In the genomic region with DNA sequence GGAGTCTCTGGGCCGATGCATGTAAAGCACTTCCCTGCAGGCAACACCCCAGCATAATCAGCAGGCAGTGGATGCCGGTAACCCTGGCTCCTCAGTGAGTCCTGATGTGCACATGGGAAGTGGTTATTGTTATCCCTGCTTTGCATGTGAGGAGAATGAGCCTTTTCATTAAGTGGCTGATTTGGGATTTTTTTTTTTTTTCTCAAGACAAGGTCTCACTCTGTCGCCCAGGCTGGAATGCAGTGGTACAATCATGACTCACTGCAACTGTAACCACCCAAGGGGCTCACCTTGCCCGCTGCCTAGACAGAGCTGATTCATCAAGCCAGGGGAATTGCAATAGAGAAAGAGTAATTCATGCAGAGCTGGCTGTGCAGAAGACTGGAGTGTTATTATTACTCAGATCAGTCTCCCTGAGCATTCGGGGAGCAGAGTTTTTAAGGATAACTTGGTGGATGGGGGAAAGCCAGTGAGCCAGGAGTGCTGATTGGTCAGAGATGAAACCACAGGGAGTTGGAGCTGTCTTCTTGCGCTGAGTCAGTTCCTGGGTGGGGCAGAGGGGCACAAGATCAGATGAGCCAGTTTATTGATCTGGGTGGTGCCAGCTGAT, we compare ENCODE assay signal across 10 cellular contexts.
A peak's percentile ranks its signal among the peaks of the same experiment; 100 is the strongest.
DNase-seq lines count a peak whose midpoint lies in the region; ATAC-seq and TF ChIP-seq lines count a peak whose summit lies in the region.
"Had no signal": no experiment of that assay in that cellular context is flagged by ENCODE, and none has a peak within 500 bp of the region (broad histone marks: within the 10 kb centered on the region; RNA-seq: fewer than 3 reads in every experiment).

No MANE protein-coding gene starts in this region.

- no peak overlapping the region for H3K4me3 ChIP-seq in psoas muscle
- H3K4me3 ChIP-seq: upper lobe of left lung had no signal

- WGBS in psoas muscle, 3 donors, result 67 to 73% (median 71%) methylated on average over 6 of the region's 6 CpGs

- no peaks in the 10 kb centered on the region for H3K9me3 ChIP-seq in psoas muscle
- H3K9me3 ChIP-seq: upper lobe of left lung had no signal

- H3K4me1 ChIP-seq in psoas muscle, result no peaks in the 10 kb centered on the region

- DNase-seq in GM04503 (ENCODE audit: low read depth) (peak; percentile 67), NCI-H69 (lab: John Stamatoyannopoulos, UW) (peak; percentile 51), chondrocyte (ENCODE audit: low spot score) (no peak), osteocyte (ENCODE audit: extremely low spot score, unreplicated experiment) (no peak), psoas muscle (no peak), D341Med (ENCODE audit: low spot score) (no peak), NCI-H82 (lab: John Stamatoyannopoulos, UW) (no peak)
- DNase-seq: T-helper 9 cell had no signal

- H3K4me3 Mint-ChIP-seq in chondrocyte (ENCODE audit: unreplicated experiment), result peak overlapping the region; percentile 14
- H3K4me3 Mint-ChIP-seq in osteocyte (ENCODE audit: unreplicated experiment), result peak overlapping the region; percentile 20

- no peaks in the 10 kb centered on the region for H3K36me3 ChIP-seq in psoas muscle (ENCODE audit: insufficient read depth in 1 of 2, low read depth in 1 of 2)
- H3K36me3 ChIP-seq: upper lobe of left lung had no signal

- no peaks in the 10 kb centered on the region for H3K9me3 Mint-ChIP-seq in chondrocyte (ENCODE audit: low read depth)
- H3K9me3 Mint-ChIP-seq in osteocyte (ENCODE audit: unreplicated experiment), result no peaks in the 10 kb centered on the region

- TF ChIP-seq CTCF in chondrocyte (IDR thresholded peaks at IDR 0.05), result no peak
- TF ChIP-seq CTCF in osteocyte (IDR thresholded peaks at IDR 0.05), result no peak
- no peak for TF ChIP-seq CTCF in psoas muscle (IDR thresholded peaks at IDR 0.05)

- no peaks in the 10 kb centered on the region for H3K27me3 ChIP-seq in psoas muscle (ENCODE audit: insufficient read depth in 3 of 3, low read length in 2 of 3)
- H3K27me3 ChIP-seq: upper lobe of left lung had no signal

- H3K27ac Mint-ChIP-seq in chondrocyte (ENCODE audit: unreplicated experiment) (peak overlapping the region; percentile 76), osteocyte (ENCODE audit: unreplicated experiment) (peak overlapping the region; percentile 39)

- H3K4me1 Mint-ChIP-seq in chondrocyte (ENCODE audit: low read depth) (peaks cover 34% of the 10 kb centered on the region), osteocyte (ENCODE audit: unreplicated experiment) (peaks cover 17% of the 10 kb centered on the region)

- H3K27me3 Mint-ChIP-seq in chondrocyte (ENCODE audit: low read depth), result no peaks in the 10 kb centered on the region
- no peaks in the 10 kb centered on the region for H3K27me3 Mint-ChIP-seq in osteocyte (ENCODE audit: unreplicated experiment)

- ATAC-seq in psoas muscle (no peak), GM18909 (IDR thresholded peaks at IDR 0.05; ENCODE audit: poor library complexity, unreplicated experiment) (no peak)

- intact Hi-C loops in psoas muscle (cut with DNase I), result no loop called here

- H3K36me3 Mint-ChIP-seq in chondrocyte (ENCODE audit: low read depth) (no peaks in the 10 kb centered on the region), osteocyte (ENCODE audit: unreplicated experiment) (no peaks in the 10 kb centered on the region)

- H3K27ac ChIP-seq in psoas muscle, result no peak overlapping the region
- H3K27ac ChIP-seq: upper lobe of left lung had no signal

Comparison
In these comparisons a context has a peak if more than half of its experiments do, and no peak if none do; other contexts are left out.
1. DNase-seq: peak in GM04503 (single experiment) and NCI-H69 (single experiment); none in chondrocyte (single experiment), osteocyte (single experiment), psoas muscle (0 of 2), D341Med (single experiment) and NCI-H82 (single experiment).